ENCODE assay signal across 23 cellular contexts in the genomic region with DNA sequence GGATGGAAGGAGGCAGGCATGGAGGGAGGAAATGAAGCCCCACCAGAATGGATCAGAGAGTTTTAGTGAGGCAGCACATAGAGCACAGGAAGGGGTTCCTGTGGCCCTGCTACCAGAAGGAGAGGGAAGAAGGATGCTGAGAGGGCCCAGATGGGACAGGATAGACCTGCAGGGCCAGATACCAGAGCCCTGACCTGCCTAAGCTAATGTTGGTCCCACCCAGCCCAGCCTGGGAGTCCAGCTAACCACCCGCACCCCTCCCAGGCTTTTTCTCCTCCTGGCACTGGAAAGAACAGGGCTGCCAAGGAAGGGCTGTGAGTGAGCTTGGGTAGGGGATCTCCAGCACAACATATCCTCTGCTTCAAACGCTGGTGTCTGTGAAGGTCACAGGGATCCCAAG. TPM values are rescaled to one million over a fixed set of nuclear protein-coding genes. Genes with fewer than 3 reads are reported as not detected.
DNase-seq lines count a peak whose midpoint lies in the region; ATAC-seq and TF ChIP-seq lines count a peak whose summit lies in the region.
"Had no signal": no experiment of that assay in that cellular context is flagged by ENCODE, and none has a peak within 500 bp of the region (broad histone marks: within the 10 kb centered on the region; RNA-seq: fewer than 3 reads in every experiment).

No MANE protein-coding gene starts in this region.

- peaks cover 61% of the 10 kb centered on the region for H3K79me2 ChIP-seq in PC-9 (ENCODE audit: low read depth)

- H3K36me3 ChIP-seq in PC-9 (ENCODE audit: low read depth) (no peaks in the 10 kb centered on the region), esophagus (ENCODE audit: control insufficient read depth in 2 of 2, insufficient read depth in 2 of 2, low read length in 1 of 2) (peaks cover 0 to 9% of the 10 kb centered on the region in 2 donors), neuronal stem cell (replicated peaks in 1 of 2; ENCODE audit: control insufficient read depth in 2 of 2, insufficient read depth in 2 of 2, low read length in 2 of 2) (no peaks in the 10 kb centered on the region), vagina (no peaks in the 10 kb centered on the region)
- H3K36me3 ChIP-seq: colonic mucosa, HAP-1, transverse colon had no signal

- H3K9me3 Mint-ChIP-seq in activated CD8-positive, alpha-beta T cell treated with anti-CD3 and anti-CD28 coated beads for 36 hours, result no peaks in the 10 kb centered on the region
- no peaks in the 10 kb centered on the region for H3K9me3 Mint-ChIP-seq in WTC11
- H3K9me3 Mint-ChIP-seq: naive B cell had no signal

- no peaks in the 10 kb centered on the region for H4K20me1 ChIP-seq in PC-9 (ENCODE audit: insufficient read depth)

- H2BK120ac ChIP-seq in neuronal stem cell (ENCODE audit: low read depth, low read length), result no peak overlapping the region

- H4K91ac ChIP-seq in neuronal stem cell (ENCODE audit: low read depth, low read length, poor library complexity), result no peak overlapping the region

- no peaks in the 10 kb centered on the region for H3K27me3 Mint-ChIP-seq in activated CD8-positive, alpha-beta T cell treated with anti-CD3 and anti-CD28 coated beads for 36 hours
- no peaks in the 10 kb centered on the region; the same call in 1 of the 2 replicates for H3K27me3 Mint-ChIP-seq in WTC11 (ENCODE audit: low read depth)

- TF ChIP-seq CTCF in PC-9 (conservative IDR thresholded peaks at IDR 0.05) (no peak), vagina (IDR thresholded peaks at IDR 0.05) (no peak), WTC11 (IDR thresholded peaks at IDR 0.05) (no peak)
- TF ChIP-seq CTCF in activated CD8-positive, alpha-beta T cell treated with anti-CD3 and anti-CD28 coated beads for 36 hours (IDR thresholded peaks at IDR 0.05), result no peak

- DNase-seq in PC-9 (peak; percentile 70 to 75), neuronal stem cell (ENCODE audit: low spot score) (no peak), vagina (ENCODE audit: extremely low spot score in 2 of 2) (no peak), WTC11 (ENCODE audit: low spot score) (no peak)
- no peak for DNase-seq in activated CD8-positive, alpha-beta T cell treated with anti-CD3 and anti-CD28 coated beads for 36 hours
- DNase-seq: activated CD4-positive, alpha-beta T cell treated with anti-CD3 and anti-CD28 coated beads for 48 hours; colonic mucosa; DND-41; foreskin melanocyte; hippocampal formation; naive B cell; NCI-H1417; NCI-H2107; NCI-H510A; stimulated activated CD4-positive, alpha-beta T cell treated with anti-CD3 and anti-CD28 coated beads, Interleukin-1b, Interleukin-23, amount 100 ng/mL, for 48 hours; stimulated activated naive CD8-positive, alpha-beta T cell treated with anti-CD3 and anti-CD28 coated beads, Interleukin-15, Interleukin-2, amounts not matched to agents 100 U/mL and 50 U/mL, for 24 hours; SW 1271; transverse colon had no signal

- H2BK15ac ChIP-seq in neuronal stem cell (ENCODE audit: low read length), result no peak overlapping the region

- no peak overlapping the region for H4K8ac ChIP-seq in neuronal stem cell (ENCODE audit: low read depth, low read length)

- no peak for ATAC-seq in activated CD8-positive, alpha-beta T cell treated with anti-CD3 and anti-CD28 coated beads for 36 hours
- ATAC-seq in HG02885 (IDR thresholded peaks at IDR 0.05; ENCODE audit: poor library complexity, unreplicated experiment) (no peak), WTC11 (no peak)
- ATAC-seq: stimulated activated naive CD8-positive, alpha-beta T cell treated with anti-CD3 and anti-CD28 coated beads, Interleukin-15, Interleukin-2, amounts not matched to agents 100 U/mL and 50 U/mL, for 24 hours had no signal

- peaks cover 68% of the 10 kb centered on the region for H3K4me1 ChIP-seq in PC-9 (replicated peaks; ENCODE audit: insufficient read depth)
- peaks cover 6 to 16% of the 10 kb centered on the region in 2 donors for H3K4me1 ChIP-seq in esophagus (ENCODE audit: control insufficient read depth in 2 of 2, insufficient read depth in 2 of 2, low read length in 1 of 2)
- peaks cover 4 to 6% of the 10 kb centered on the region in 2 donors for H3K4me1 ChIP-seq in neuronal stem cell (ENCODE audit: control insufficient read depth in 2 of 2, insufficient read depth in 1 of 2, low read depth in 1 of 2, low read length in 2 of 2)
- no peaks in the 10 kb centered on the region for H3K4me1 ChIP-seq in vagina

- H3K23ac ChIP-seq in neuronal stem cell (ENCODE audit: low read depth, low read length, poor library complexity), result no peak overlapping the region

- H2BK12ac ChIP-seq in neuronal stem cell (ENCODE audit: low read length), result no peak overlapping the region

- no peak overlapping the region for H3K4ac ChIP-seq in neuronal stem cell (ENCODE audit: low read length)

- H2AFZ ChIP-seq in PC-9 (no peak overlapping the region), neuronal stem cell (ENCODE audit: low read length) (no peak overlapping the region)

- no TSS peak for BruUV-seq in PC-9 (replicated peaks; lab: Mats Ljungman, UMichigan)

- TF ChIP-seq POLR2A in vagina (IDR thresholded peaks at IDR 0.05), result no peak

- intact Hi-C loops in PC-9 (cut with micrococcal nuclease; ENCODE audit: unreplicated experiment), result loop anchor here (2.0 kb wide), 2 partner anchors 14 to 38 kb away; a partner anchor contains a TSS
- intact Hi-C loops in vagina (cut with DNase I), result no loop called here
- intact Hi-C loops in activated CD8-positive, alpha-beta T cell treated with anti-CD3 and anti-CD28 coated beads for 36 hours (cut with micrococcal nuclease), result no loop called here

- no peak overlapping the region for H3K18ac ChIP-seq in neuronal stem cell (ENCODE audit: low read length)

- POLR2A ChIA-PET in PC-9 (lab: Charles Lee; ENCODE audit: unreplicated experiment), result no interaction called here
- POLR2A ChIA-PET in activated CD8-positive, alpha-beta T cell treated with anti-CD3 and anti-CD28 coated beads for 36 hours (lab: Charles Lee), result interaction anchor here (1.3 kb wide), 1 partner anchor 10 kb away, joined by 6 read pairs; no protein-coding TSS in a partner anchor
- POLR2A ChIA-PET in WTC11 (lab: Charles Lee), result no interaction called here

- peaks cover 30% of the 10 kb centered on the region; the same call in 1 of the 2 replicates for H3F3A ChIP-seq in PC-9 (ENCODE audit: insufficient read depth, low read depth)

- H3K27ac ChIP-seq in PC-9, result peak overlapping the region; percentile 81
- peak overlapping the region; percentile 96 for H3K27ac ChIP-seq in esophagus (ENCODE audit: low read depth in 2 of 2, low read length in 1 of 2)
- H3K27ac ChIP-seq in neuronal stem cell (replicated peaks; ENCODE audit: low read length), result no peak overlapping the region
- H3K27ac ChIP-seq in vagina, result peak overlapping the region; percentile 77

- peak overlapping the region; percentile 50 for H3K4me2 ChIP-seq in PC-9
- H3K4me2 ChIP-seq in neuronal stem cell (ENCODE audit: insufficient read depth, low read length, poor library complexity, severe bottlenecking), result no peak overlapping the region

- peak overlapping the region; percentile 22 for H2AK5ac ChIP-seq in neuronal stem cell (ENCODE audit: low read depth, low read length)

- H3K4me3 ChIP-seq in PC-9, result peak overlapping the region; percentile 4; the same call in 1 of the 2 replicates
- peak overlapping the region; percentile 12 to 41 for H3K4me3 ChIP-seq in esophagus (ENCODE audit: low read depth in 1 of 2, low read length in 2 of 2)
- H3K4me3 ChIP-seq in neuronal stem cell (ENCODE audit: low read length in 2 of 2), result no peak overlapping the region
- H3K4me3 ChIP-seq in vagina, result no peak overlapping the region
- H3K4me3 ChIP-seq: colonic mucosa, HAP-1, lung, transverse colon had no signal

- H3K9me3 ChIP-seq in PC-9 (ENCODE audit: insufficient read depth, low read depth) (no peaks in the 10 kb centered on the region), esophagus (ENCODE audit: control insufficient read depth in 2 of 2, insufficient read depth in 1 of 2, low read depth in 1 of 2, low read length in 1 of 2) (no peaks in the 10 kb centered on the region), neuronal stem cell (replicated peaks in 1 of 2; ENCODE audit: control insufficient read depth in 2 of 2, insufficient read depth in 1 of 2, low read depth in 1 of 2, low read length in 2 of 2) (no peaks in the 10 kb centered on the region), vagina (no peaks in the 10 kb centered on the region)
- H3K9me3 ChIP-seq: colonic mucosa, HAP-1, transverse colon had no signal

- H3K36me3 Mint-ChIP-seq in activated CD8-positive, alpha-beta T cell treated with anti-CD3 and anti-CD28 coated beads for 36 hours (ENCODE audit: low read depth), result no peaks in the 10 kb centered on the region
- no peaks in the 10 kb centered on the region for H3K36me3 Mint-ChIP-seq in WTC11
- H3K36me3 Mint-ChIP-seq: brain, naive B cell had no signal

- H3K9me2 ChIP-seq in PC-9 (ENCODE audit: insufficient read depth), result no peaks in the 10 kb centered on the region

- CTCF ChIA-PET in PC-9 (lab: Charles Lee) (no interaction called here), WTC11 (lab: Charles Lee) (interaction anchor here (1.1 to 1.9 kb wide), 3 partner anchors 11 to 198 kb away, joined by 3 to 6 read pairs (median 4); a partner anchor contains a TSS)
- CTCF ChIA-PET in activated CD8-positive, alpha-beta T cell treated with anti-CD3 and anti-CD28 coated beads for 36 hours (lab: Charles Lee), result interaction anchor here (0.9 to 1.4 kb wide), 5 partner anchors 11 to 131 kb away, joined by 3 to 6 read pairs (median 3); no protein-coding TSS in a partner anchor

- H2BK5ac ChIP-seq in neuronal stem cell (ENCODE audit: low read length), result no peak overlapping the region

- H3K79me1 ChIP-seq in neuronal stem cell (ENCODE audit: low read depth, low read length), result no peaks in the 10 kb centered on the region

- no peaks in the 10 kb centered on the region for H3K4me1 Mint-ChIP-seq in activated CD8-positive, alpha-beta T cell treated with anti-CD3 and anti-CD28 coated beads for 36 hours (ENCODE audit: low read depth)
- peaks cover 41% of the 10 kb centered on the region for H3K4me1 Mint-ChIP-seq in WTC11
- H3K4me1 Mint-ChIP-seq: brain, naive B cell had no signal

- no peak overlapping the region for H3K14ac ChIP-seq in neuronal stem cell (ENCODE audit: low read length)

- 58 to 70% methylated on average over 2 of the region's 2 CpGs for WGBS in esophagus, 2 donors
- WGBS in neuronal stem cell (ENCODE audit: extremely low coverage in 2 of 2, insufficient read length in 2 of 2, insufficient replicate concordance in 1 of 2), 2 donors, result no CpG with 5 or more reads among the region's 2 CpGs

- H3K27me3 ChIP-seq in PC-9 (ENCODE audit: insufficient read depth, low read depth), result no peaks in the 10 kb centered on the region
- H3K27me3 ChIP-seq in esophagus (ENCODE audit: control insufficient read depth in 1 of 2, insufficient read depth in 2 of 2, low read length in 2 of 2), result no peaks in the 10 kb centered on the region
- H3K27me3 ChIP-seq in neuronal stem cell (ENCODE audit: control insufficient read depth in 3 of 3, insufficient read depth in 3 of 3, low read depth in 1 of 3, low read length in 3 of 3), result peaks cover 0 to 17% (median 0%) of the 10 kb centered on the region in 3 experiments
- H3K27me3 ChIP-seq in vagina, result no peaks in the 10 kb centered on the region
- H3K27me3 ChIP-seq: colonic mucosa, transverse colon had no signal

- H3K9ac ChIP-seq in neuronal stem cell (ENCODE audit: low read depth, low read length, poor library complexity), result no peak overlapping the region

- H3K4me3 Mint-ChIP-seq in activated CD8-positive, alpha-beta T cell treated with anti-CD3 and anti-CD28 coated beads for 36 hours, result no peak overlapping the region
- H3K4me3 Mint-ChIP-seq in WTC11, result no peak overlapping the region
- H3K4me3 Mint-ChIP-seq: brain, naive B cell had no signal

- H3K27ac Mint-ChIP-seq in activated CD8-positive, alpha-beta T cell treated with anti-CD3 and anti-CD28 coated beads for 36 hours, result no peak overlapping the region
- no peak overlapping the region for H3K27ac Mint-ChIP-seq in WTC11

RNA-seq across cellular contexts. Expression of a gene that starts 6.9 kb away (rescaled TPM):
- 8.8 and 9.0 TPM in 2 replicates for total RNA-seq in PC-9 (2021)
- polyA plus RNA-seq in esophagus, result 10 to 100 TPM; 44.9 to 80.5 TPM
- 0.13 TPM for polyA plus RNA-seq in neuronal stem cell (2013, experiment 1 of 2)
- 0.10 TPM for polyA plus RNA-seq in neuronal stem cell (2013, experiment 2 of 2)
- total RNA-seq in vagina, result 42.7 TPM
- not detected for total RNA-seq in activated CD8-positive, alpha-beta T cell treated with anti-CD3 and anti-CD28 coated beads for 36 hours
- 0.46 to 1.7 TPM (median 0.48 TPM) in 3 replicates for total RNA-seq in WTC11 (2021)

RNA-seq across cellular contexts. Expression of a gene that starts 12.8 kb away (rescaled TPM):
- total RNA-seq in PC-9 (2021) (0.46 and 0.65 TPM in 2 replicates), vagina (14.5 TPM), WTC11 (2021) (0.39 to 0.92 TPM (median 0.52 TPM) in 3 replicates)
- 1 to 10 TPM; 7.9 to 9.5 TPM for polyA plus RNA-seq in esophagus
- polyA plus RNA-seq in neuronal stem cell (2013, experiment 1 of 2), result 0.11 TPM
- 0.04 TPM for polyA plus RNA-seq in neuronal stem cell (2013, experiment 2 of 2)
- total RNA-seq in activated CD8-positive, alpha-beta T cell treated with anti-CD3 and anti-CD28 coated beads for 36 hours, result 100 to 1,000 TPM; 174 to 175 TPM

RNA-seq across cellular contexts. Expression of a gene that starts 15.7 kb away (rescaled TPM):
- 5.6 and 7.4 TPM in 2 replicates for total RNA-seq in PC-9 (2021)
- 1 to 10 TPM; 1.8 to 2.5 TPM for polyA plus RNA-seq in esophagus
- polyA plus RNA-seq in neuronal stem cell (2013, experiment 1 of 2), result 13.3 TPM
- polyA plus RNA-seq in neuronal stem cell (2013, experiment 2 of 2), result 11.5 TPM
- total RNA-seq in vagina, result 9.3 TPM
- under 1 TPM in 1 of 2 experiments, not detected in 1; 0.43 TPM for total RNA-seq in activated CD8-positive, alpha-beta T cell treated with anti-CD3 and anti-CD28 coated beads for 36 hours
- total RNA-seq in WTC11 (2021), result 5.8 to 8.7 TPM (median 8.7 TPM) in 3 replicates

RNA-seq across cellular contexts. Expression of a gene that starts 35.4 kb away (rescaled TPM):
- 68.2 and 74.4 TPM in 2 replicates for total RNA-seq in PC-9 (2021)
- polyA plus RNA-seq in esophagus, result 100 to 1,000 TPM; 116 to 186 TPM
- polyA plus RNA-seq in neuronal stem cell (2013, experiment 1 of 2), result 313 TPM
- polyA plus RNA-seq in neuronal stem cell (2013, experiment 2 of 2), result 332 TPM
- 47.1 TPM for total RNA-seq in vagina
- total RNA-seq in activated CD8-positive, alpha-beta T cell treated with anti-CD3 and anti-CD28 coated beads for 36 hours, result 100 to 1,000 TPM; 137 to 144 TPM
- total RNA-seq in WTC11 (2021), result 91.0 to 95.4 TPM (median 92.6 TPM) in 3 replicates

RNA-seq across cellular contexts. Expression of a gene that starts 35.4 kb away (rescaled TPM):
- total RNA-seq in PC-9 (2021) (25.9 and 26.8 TPM in 2 replicates), vagina (31.7 TPM), WTC11 (2021) (44.4 to 47.2 TPM (median 46.5 TPM) in 3 replicates)
- 10 to 100 TPM; 28.0 to 28.5 TPM for polyA plus RNA-seq in esophagus
- 37.4 TPM for polyA plus RNA-seq in neuronal stem cell (2013, experiment 1 of 2)
- 37.5 TPM for polyA plus RNA-seq in neuronal stem cell (2013, experiment 2 of 2)
- total RNA-seq in activated CD8-positive, alpha-beta T cell treated with anti-CD3 and anti-CD28 coated beads for 36 hours, result 10 to 100 TPM; 38.5 to 40.0 TPM

Comparison
In these comparisons a context has a peak if more than half of its experiments do, and no peak if none do; other contexts are left out.
1. DNase-seq: peak in PC-9 (2 of 2); none in neuronal stem cell (single experiment), vagina (0 of 2), activated CD8-positive, alpha-beta T cell treated with anti-CD3 and anti-CD28 coated beads for 36 hours (single experiment) and WTC11 (single experiment).
2. H3K4me3 ChIP-seq: peak in PC-9 (single experiment) and esophagus (2 of 2); none in neuronal stem cell (0 of 2) and vagina (0 of 2).
3. RNA of a gene that starts 12.8 kb away (total RNA-seq): 174 to 175 TPM in activated CD8-positive, alpha-beta T cell treated with anti-CD3 and anti-CD28 coated beads for 36 hours; 14.5 TPM in vagina (single experiment), 0.39 to 0.92 TPM in WTC11 and 0.46 to 0.65 TPM in PC-9; every median in the first group is over 10 times any median in the second.